12 cellular contexts compared by ENCODE assay signal in the genomic region with DNA sequence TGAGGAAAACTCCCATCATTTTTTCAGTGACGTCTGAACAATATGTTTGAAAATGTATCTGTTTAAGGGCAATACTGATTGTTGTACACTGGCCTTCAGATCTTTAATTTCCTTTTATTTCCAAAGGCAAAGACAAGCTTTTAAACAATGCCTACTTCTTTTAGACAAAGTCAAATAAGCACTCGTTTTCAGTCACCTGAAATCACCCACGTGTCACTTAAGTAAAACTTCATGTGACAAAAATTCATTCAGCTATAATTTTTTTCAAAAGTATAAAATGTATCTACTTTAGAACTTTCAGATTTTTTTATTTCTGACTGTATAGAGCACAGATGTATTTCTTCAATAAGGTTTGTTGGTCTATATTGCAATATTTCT.
DNase-seq lines count a peak whose midpoint lies in the region; ATAC-seq, FAIRE-seq and TF ChIP-seq lines count a peak whose summit lies in the region.
"Had no signal": no experiment of that assay in that cellular context is flagged by ENCODE, and none has a peak within 500 bp of the region (broad histone marks: within the 10 kb centered on the region; RNA-seq: fewer than 3 reads in every experiment).

No MANE protein-coding gene starts in this region.

- H3K79me2 ChIP-seq in GM23338 (replicated peaks; ENCODE audit: insufficient read depth) (peaks cover 83% of the 10 kb centered on the region), astrocyte (ENCODE audit: insufficient read depth, low read length) (peaks cover 92% of the 10 kb centered on the region)

- in situ Hi-C loops in GM13977 (cut with MboI; ENCODE audit: low pct_unique_long_range_greater_than_20kb, low sequenced_read_pairs, unreplicated experiment) = loop anchor here (10.0 kb wide), 1 partner anchor 77 kb away; no protein-coding TSS in a partner anchor

- DNase-seq in GM23338 (ENCODE audit: low spot score) = no peak
- no peak for DNase-seq in astrocyte (ENCODE audit: low read depth)
- no peak for DNase-seq in glutamatergic neuron
- DNase-seq in stomach = no peak
- no peak for DNase-seq in GM13977 (ENCODE audit: low spot score)
- no peak for DNase-seq in A673 (ENCODE audit: low spot score)
- DNase-seq in activated CD4-positive, alpha-beta memory T cell treated with anti-CD3 and anti-CD28 coated beads for 36 hours = no peak
- DNase-seq: activated CD4-positive, alpha-beta T cell treated with anti-CD3 and anti-CD28 coated beads, Interleukin-2, amount 50 U/mL, for 1 hour; NCI-H2029 had no signal

- H2AFZ ChIP-seq in GM23338 (no peak overlapping the region), astrocyte (ENCODE audit: low read depth, low read length) (no peak overlapping the region)

- H3K9me3 ChIP-seq in astrocyte (ENCODE audit: insufficient read depth, low read depth, low read length) = no peaks in the 10 kb centered on the region
- H3K9me3 ChIP-seq in stomach = no peaks in the 10 kb centered on the region
- no peaks in the 10 kb centered on the region for H3K9me3 ChIP-seq in A673 (ENCODE audit: low read depth, low read length, poor library complexity, severe bottlenecking)

- WGBS in stomach, 5 donors = 35 to 42% (median 37%) methylated on average over 3 of the region's 3 CpGs

- H3K9ac ChIP-seq in astrocyte (ENCODE audit: low read length) = peak overlapping the region; percentile 98

- no peak for TF ChIP-seq EP300 in stomach (IDR thresholded peaks at IDR 0.05)

- TF ChIP-seq CTCF in GM23338 (conservative IDR thresholded peaks at IDR 0.05; ENCODE audit: low read depth in 2 of 2) (no peak), astrocyte (IDR thresholded peaks at IDR 0.05; ENCODE audit: insufficient read depth, low read depth, low read length) (no peak), glutamatergic neuron (IDR thresholded peaks at IDR 0.05; ENCODE audit: partially characterized antibody, unreplicated experiment) (no peak), stomach (IDR thresholded peaks at IDR 0.05) (no peak), GM13977 (IDR thresholded peaks at IDR 0.05; ENCODE audit: extremely low read depth, insufficient read depth, missing control alignments) (no peak), A673 (conservative IDR thresholded peaks at IDR 0.05; ENCODE audit: low read depth, low read length) (no peak)

- peaks cover 74% of the 10 kb centered on the region for H3K4me1 ChIP-seq in GM23338 (ENCODE audit: insufficient read depth)
- peaks cover 10% of the 10 kb centered on the region for H3K4me1 ChIP-seq in astrocyte (ENCODE audit: insufficient read depth, low read length)
- H3K4me1 ChIP-seq in stomach = peaks cover 8 to 42% (median 24%) of the 10 kb centered on the region in 4 donors
- no peaks in the 10 kb centered on the region for H3K4me1 ChIP-seq in A673 (ENCODE audit: insufficient read depth, low read length, poor library complexity, severe bottlenecking)

- intact Hi-C loops in stomach (cut with DNase I; ENCODE audit: low total_unique reads) (loop anchor here (10.0 kb wide), 1 partner anchor 147 kb away; no protein-coding TSS in a partner anchor), A673 (cut with micrococcal nuclease; ENCODE audit: unreplicated experiment) (loop anchor here (5.0 kb wide), 1 partner anchor 74 kb away; no protein-coding TSS in a partner anchor)
- intact Hi-C loops in activated CD4-positive, alpha-beta memory T cell treated with anti-CD3 and anti-CD28 coated beads for 36 hours (cut with micrococcal nuclease) = loop anchor here (5.0 kb wide), 1 partner anchor 89 kb away; no protein-coding TSS in a partner anchor

- H4K20me1 ChIP-seq in GM23338 (replicated peaks; ENCODE audit: insufficient read depth) (peaks cover 6% of the 10 kb centered on the region; the same call in 1 of the 2 replicates), astrocyte (ENCODE audit: insufficient read depth, low read length) (peaks cover 43% of the 10 kb centered on the region)

- H3K36me3 Mint-ChIP-seq in GM23338 (ENCODE audit: low read depth) (no peaks in the 10 kb centered on the region), astrocyte (ENCODE audit: low read depth, unreplicated experiment) (peaks cover 2% of the 10 kb centered on the region), glutamatergic neuron (ENCODE audit: unreplicated experiment) (no peaks in the 10 kb centered on the region)
- no peaks in the 10 kb centered on the region for H3K36me3 Mint-ChIP-seq in activated CD4-positive, alpha-beta memory T cell treated with anti-CD3 and anti-CD28 coated beads for 36 hours
- H3K36me3 Mint-ChIP-seq: activated naive CD4-positive, alpha-beta T cell treated with anti-CD3 and anti-CD28 coated beads, Interleukin-2, amount 50 U/mL, for 24 hours had no signal

- H3K4me1 Mint-ChIP-seq in GM23338 (peaks cover 57% of the 10 kb centered on the region), astrocyte (ENCODE audit: low read depth, unreplicated experiment) (peaks cover 34% of the 10 kb centered on the region), glutamatergic neuron (ENCODE audit: low read depth, unreplicated experiment) (peaks cover 36% of the 10 kb centered on the region)
- H3K4me1 Mint-ChIP-seq in activated CD4-positive, alpha-beta memory T cell treated with anti-CD3 and anti-CD28 coated beads for 36 hours (ENCODE audit: low read depth) = peaks cover 7% of the 10 kb centered on the region

- peak overlapping the region; percentile 87 for H3K4me3 ChIP-seq in GM23338
- H3K4me3 ChIP-seq in astrocyte (ENCODE audit: insufficient read depth, low read depth, low read length) = peak overlapping the region; percentile 97
- no peak overlapping the region for H3K4me3 ChIP-seq in stomach
- H3K4me3 ChIP-seq in A673 (ENCODE audit: low read depth, low read length, poor library complexity, severe bottlenecking) = no peak overlapping the region

- H3K4me3 Mint-ChIP-seq in GM23338 = peak overlapping the region; percentile 99
- H3K4me3 Mint-ChIP-seq in astrocyte (ENCODE audit: unreplicated experiment) = peak overlapping the region; percentile 98
- peak overlapping the region; percentile 93 for H3K4me3 Mint-ChIP-seq in glutamatergic neuron (ENCODE audit: unreplicated experiment)
- H3K4me3 Mint-ChIP-seq in activated CD4-positive, alpha-beta memory T cell treated with anti-CD3 and anti-CD28 coated beads for 36 hours = no peak overlapping the region
- H3K4me3 Mint-ChIP-seq: activated naive CD4-positive, alpha-beta T cell treated with anti-CD3 and anti-CD28 coated beads, Interleukin-2, amount 50 U/mL, for 24 hours had no signal

- FAIRE-seq in astrocyte (lab: Jason Lieb, UNC) = no peak

- H3K9me2 ChIP-seq in GM23338 (ENCODE audit: insufficient read depth) = no peaks in the 10 kb centered on the region

- POLR2A ChIA-PET in A673 (lab: Charles Lee; ENCODE audit: low non-redundant PET) = no interaction called here
- POLR2A ChIA-PET in activated CD4-positive, alpha-beta memory T cell treated with anti-CD3 and anti-CD28 coated beads for 36 hours (lab: Charles Lee) = no interaction called here

- TF ChIP-seq POLR2A in stomach (IDR thresholded peaks at IDR 0.05) = no peak

- no peaks in the 10 kb centered on the region; the same call in 1 of the 2 replicates for H3F3A ChIP-seq in GM23338 (replicated peaks; ENCODE audit: low read depth)

- CTCF ChIA-PET in A673 (lab: Charles Lee) = no interaction called here
- CTCF ChIA-PET in activated CD4-positive, alpha-beta memory T cell treated with anti-CD3 and anti-CD28 coated beads for 36 hours (lab: Charles Lee) = no interaction called here

- H3K9me3 Mint-ChIP-seq in GM23338 (no peaks in the 10 kb centered on the region; the same call in 2 of the 3 replicates), astrocyte (ENCODE audit: unreplicated experiment) (no peaks in the 10 kb centered on the region), glutamatergic neuron (ENCODE audit: unreplicated experiment) (peaks cover 22% of the 10 kb centered on the region)
- no peaks in the 10 kb centered on the region for H3K9me3 Mint-ChIP-seq in activated CD4-positive, alpha-beta memory T cell treated with anti-CD3 and anti-CD28 coated beads for 36 hours
- H3K9me3 Mint-ChIP-seq: activated naive CD4-positive, alpha-beta T cell treated with anti-CD3 and anti-CD28 coated beads, Interleukin-2, amount 50 U/mL, for 24 hours had no signal

- H3K27me3 Mint-ChIP-seq in GM23338 (ENCODE audit: insufficient read depth, low read depth, poor library complexity) = peaks cover 12% of the 10 kb centered on the region
- no peaks in the 10 kb centered on the region for H3K27me3 Mint-ChIP-seq in astrocyte (ENCODE audit: low read depth, unreplicated experiment)
- H3K27me3 Mint-ChIP-seq in glutamatergic neuron (ENCODE audit: unreplicated experiment) = peaks cover 13% of the 10 kb centered on the region
- H3K27me3 Mint-ChIP-seq in activated CD4-positive, alpha-beta memory T cell treated with anti-CD3 and anti-CD28 coated beads for 36 hours = peaks cover 41% of the 10 kb centered on the region

- H3K36me3 ChIP-seq in GM23338 (ENCODE audit: insufficient read depth) = no peaks in the 10 kb centered on the region
- no peaks in the 10 kb centered on the region for H3K36me3 ChIP-seq in astrocyte (ENCODE audit: insufficient read depth, low read length)
- H3K36me3 ChIP-seq in stomach = no peaks in the 10 kb centered on the region
- H3K36me3 ChIP-seq in A673 (ENCODE audit: insufficient read depth, low read length, poor library complexity, severe bottlenecking) = no peaks in the 10 kb centered on the region

- no TSS peak for BruUV-seq in A673 (replicated peaks; lab: Mats Ljungman, UMichigan)

- H3K4me2 ChIP-seq in GM23338 = peak overlapping the region; percentile 78
- peak overlapping the region; percentile 97 for H3K4me2 ChIP-seq in astrocyte (ENCODE audit: low read length)

- H3K27ac ChIP-seq in GM23338 (ENCODE audit: low read depth) = no peak overlapping the region
- H3K27ac ChIP-seq in astrocyte (ENCODE audit: low read depth, low read length) = peak overlapping the region; percentile 89
- peak overlapping the region in 4 of 5 donors; percentile 4 to 54 (median 44) for H3K27ac ChIP-seq in stomach
- H3K27ac ChIP-seq in A673 (ENCODE audit: low read depth, low read length, poor library complexity, severe bottlenecking) = no peak overlapping the region
- H3K27ac ChIP-seq: HL-60 had no signal

- H3K27me3 ChIP-seq in GM23338 (ENCODE audit: insufficient read depth) (no peaks in the 10 kb centered on the region), astrocyte (ENCODE audit: insufficient read depth, low read length) (no peaks in the 10 kb centered on the region), stomach (peaks cover 0 to 50% (median 21%) of the 10 kb centered on the region in 3 donors), A673 (replicated peaks; ENCODE audit: insufficient read depth, low read depth, low read length, poor library complexity) (no peaks in the 10 kb centered on the region)

- ATAC-seq in GM23338 = no peak
- no peak for ATAC-seq in HG02763 (IDR thresholded peaks at IDR 0.05; ENCODE audit: unreplicated experiment)

- H3K27ac Mint-ChIP-seq in GM23338 = no peak overlapping the region
- H3K27ac Mint-ChIP-seq in astrocyte (ENCODE audit: unreplicated experiment) = peak overlapping the region; percentile 97
- peak overlapping the region; percentile 96 for H3K27ac Mint-ChIP-seq in glutamatergic neuron (ENCODE audit: unreplicated experiment)
- H3K27ac Mint-ChIP-seq in activated CD4-positive, alpha-beta memory T cell treated with anti-CD3 and anti-CD28 coated beads for 36 hours = no peak overlapping the region
- H3K27ac Mint-ChIP-seq: activated naive CD4-positive, alpha-beta T cell treated with anti-CD3 and anti-CD28 coated beads, Interleukin-2, amount 50 U/mL, for 24 hours had no signal

TF ChIP-seq in GM23338, 12 proteins besides CTCF, POLR2A, EP300 and RAD21 (continues in another document):
- no peak for TF ChIP-seq EZH2phosphoT487 (IDR thresholded peaks at IDR 0.05; ENCODE audit: unreplicated experiment)

Comparison
In these comparisons a context has a peak if more than half of its experiments do, and no peak if none do; other contexts are left out.
1. H3K27ac ChIP-seq: peak in astrocyte (single experiment) and stomach (4 of 5); none in GM23338 (single experiment) and A673 (single experiment).
2. H3K4me3 ChIP-seq: peak in GM23338 (single experiment) and astrocyte (single experiment); none in stomach (0 of 4) and A673 (single experiment).
3. H3K27ac Mint-ChIP-seq: peak in astrocyte (single experiment) and glutamatergic neuron (single experiment); none in GM23338 (single experiment) and activated CD4-positive, alpha-beta memory T cell treated with anti-CD3 and anti-CD28 coated beads for 36 hours (single experiment).